Comparison of ENCODE assay signal across 26 cellular contexts in the genomic region with DNA sequence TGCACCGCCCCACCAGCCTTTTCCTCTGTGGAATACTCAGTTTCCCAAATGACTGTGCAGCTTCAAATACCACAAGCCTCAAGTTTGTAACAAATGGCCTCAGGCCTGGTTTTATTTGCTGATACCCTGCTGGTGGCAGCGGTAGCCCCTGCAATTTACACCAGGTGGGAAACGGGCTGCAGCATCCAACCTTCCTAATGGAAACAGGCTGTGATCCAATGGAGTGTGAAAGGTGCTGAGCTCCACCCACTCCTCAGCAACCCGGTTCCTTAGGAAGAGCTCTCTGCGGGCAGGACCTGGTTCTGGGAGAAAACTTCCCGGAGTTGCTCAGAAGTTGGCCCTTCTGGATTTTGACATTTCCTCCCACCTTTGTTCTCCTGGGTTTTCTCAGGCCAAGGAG.
"Had no signal": no experiment of that assay in that cellular context is flagged by ENCODE, and none has a peak within 500 bp of the region (broad histone marks: within the 10 kb centered on the region; RNA-seq: fewer than 3 reads in every experiment).

No MANE protein-coding gene starts in this region.

- ATAC-seq: heart right ventricle; naive thymus-derived CD4-positive, alpha-beta T cell; sciatic nerve; stimulated activated effector memory CD8-positive, alpha-beta T cell treated with anti-CD3 and anti-CD28 coated beads, Interleukin-12 subunit alpha, Interleukin-12 subunit beta, amount 100 ng/mL, for 72 hours had no signal

- H3K4me3 ChIP-seq: coronary artery, esophagus squamous epithelium, heart right ventricle, neural progenitor cell, prostate gland, right atrium auricular region, stomach, thyroid gland, vagina had no signal

- H3K4me2 ChIP-seq: neural progenitor cell had no signal

- H3K36me3 ChIP-seq: esophagus squamous epithelium, heart right ventricle, neural progenitor cell, prostate gland, right atrium auricular region, stomach, thyroid gland, vagina had no signal

- H3K9me3 Mint-ChIP-seq: nephron; neural progenitor cell; stimulated activated effector memory CD8-positive, alpha-beta T cell treated with anti-CD3 and anti-CD28 coated beads, Interleukin-12 subunit alpha, Interleukin-12 subunit beta, amount 100 ng/mL, for 72 hours had no signal

- H3K27ac ChIP-seq: coronary artery, neural progenitor cell, prostate gland, right atrium auricular region, thyroid gland, vagina had no signal

- H3K27me3 ChIP-seq: esophagus squamous epithelium, neural progenitor cell, right atrium auricular region, stomach, thyroid gland, vagina had no signal

- H3K9ac ChIP-seq: neural progenitor cell had no signal

- DNase-seq: dermis blood vessel endothelial cell; effector memory CD4-positive, alpha-beta T cell; erythroblast; esophagus squamous epithelium; foreskin melanocyte; glutamatergic neuron; heart right ventricle; hippocampal formation; mesenchymal stem cell; midbrain; naive thymus-derived CD4-positive, alpha-beta T cell; nucleus accumbens; stimulated activated CD4-positive, alpha-beta T cell treated with anti-CD3 and anti-CD28 coated beads, Interleukin-2, amount 100 ng/mL, for 24 hours; stimulated activated CD4-positive, alpha-beta T cell treated with anti-CD3 and anti-CD28 coated beads, Interleukin-4, amount 100 ng/mL, for 24 hours; stimulated activated naive CD4-positive, alpha-beta T cell treated with Interleukin-2 at 50 U/mL for 16 hours; stomach; thyroid gland; trophoblast cell had no signal

- H3K4me3 Mint-ChIP-seq: naive thymus-derived CD4-positive, alpha-beta T cell; nephron; neural progenitor cell; stimulated activated effector memory CD8-positive, alpha-beta T cell treated with anti-CD3 and anti-CD28 coated beads, Interleukin-12 subunit alpha, Interleukin-12 subunit beta, amount 100 ng/mL, for 72 hours had no signal

- H3K27ac Mint-ChIP-seq: naive thymus-derived CD4-positive, alpha-beta T cell; nephron; neural progenitor cell; stimulated activated effector memory CD8-positive, alpha-beta T cell treated with anti-CD3 and anti-CD28 coated beads, Interleukin-12 subunit alpha, Interleukin-12 subunit beta, amount 100 ng/mL, for 72 hours had no signal

- H3K4me1 ChIP-seq: prostate gland, thyroid gland had no signal

- H3K36me3 Mint-ChIP-seq: naive thymus-derived CD4-positive, alpha-beta T cell; neural progenitor cell; stimulated activated effector memory CD8-positive, alpha-beta T cell treated with anti-CD3 and anti-CD28 coated beads, Interleukin-12 subunit alpha, Interleukin-12 subunit beta, amount 100 ng/mL, for 72 hours had no signal
